29 cellular contexts compared by ENCODE assay signal in the genomic region with DNA sequence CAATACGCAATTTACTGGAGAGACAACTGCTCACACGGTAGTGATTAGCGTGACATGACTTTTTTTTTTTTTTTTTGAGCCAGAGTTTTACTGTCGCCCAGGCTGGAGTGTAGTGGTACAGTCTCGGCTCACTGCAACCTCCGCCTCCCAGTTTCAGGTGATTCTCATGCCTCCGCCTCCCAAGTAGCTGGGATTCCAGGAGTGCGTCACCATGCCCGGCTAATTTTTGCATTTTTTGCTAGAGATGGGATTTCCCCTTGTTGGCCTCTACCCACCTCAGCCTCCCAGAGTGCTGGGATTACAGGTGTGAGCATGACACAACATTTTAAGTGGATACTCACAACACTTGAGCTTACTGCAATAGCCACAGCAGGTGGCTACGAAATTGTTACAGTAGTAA.
"Had no signal": no experiment of that assay in that cellular context is flagged by ENCODE, and none has a peak within 500 bp of the region (broad histone marks: within the 10 kb centered on the region; RNA-seq: fewer than 3 reads in every experiment).

No MANE protein-coding gene starts in this region.

- H3K27me3 ChIP-seq: colonic mucosa, dorsolateral prefrontal cortex, esophagus muscularis mucosa, esophagus squamous epithelium, foreskin keratinocyte, gastrocnemius medialis, gastroesophageal sphincter, heart left ventricle, heart right ventricle, hepatocyte had no signal

- H3K4me2 ChIP-seq: hepatocyte had no signal

- H3K9me3 ChIP-seq: colonic mucosa, gastrocnemius medialis had no signal

- H3K4me1 ChIP-seq: colonic mucosa, gastrocnemius medialis had no signal

- DNase-seq: colonic mucosa; cortex of kidney; dermis blood vessel endothelial cell; dorsolateral prefrontal cortex; effector CD4-positive, alpha-beta T cell; effector CD8-positive, alpha-beta T cell; effector memory CD4-positive, alpha-beta T cell; effector memory CD8-positive, alpha-beta T cell; endodermal cell; erythroblast; esophagus squamous epithelium; foreskin fibroblast; foreskin keratinocyte; foreskin melanocyte; gastrocnemius medialis; glutamatergic neuron; head of caudate nucleus; heart left ventricle; heart right ventricle had no signal

- H3K27me3 Mint-ChIP-seq: dendritic cell treated with granulocyte-macrophage colony-stimulating factor and Interleukin-4, amounts not matched to agents 40 ng/mL and 50 ng/mL, for 4 days; effector memory CD8-positive, alpha-beta T cell had no signal

- ATAC-seq: effector memory CD8-positive, alpha-beta T cell; esophagus mucosa; foreskin keratinocyte; gastrocnemius medialis; gastroesophageal sphincter; heart left ventricle; heart right ventricle had no signal

- H3K27ac Mint-ChIP-seq: dendritic cell treated with granulocyte-macrophage colony-stimulating factor and Interleukin-4, amounts not matched to agents 40 ng/mL and 50 ng/mL, for 4 days; effector memory CD8-positive, alpha-beta T cell; endodermal cell had no signal

- H3K36me3 ChIP-seq: colonic mucosa, esophagus muscularis mucosa, gastrocnemius medialis, gastroesophageal sphincter, heart left ventricle, heart right ventricle had no signal

- H3K27ac ChIP-seq: colonic mucosa, coronary artery, dorsolateral prefrontal cortex, epithelial cell of prostate, esophagus muscularis mucosa, esophagus squamous epithelium, foreskin keratinocyte, gastrocnemius medialis, gastroesophageal sphincter, heart left ventricle, heart right ventricle, hepatocyte had no signal

- H3K4me3 ChIP-seq: colonic mucosa, coronary artery, dorsolateral prefrontal cortex, esophagus muscularis mucosa, esophagus squamous epithelium, gastrocnemius medialis, gastroesophageal sphincter, heart left ventricle, heart right ventricle, hepatocyte had no signal

- FAIRE-seq: endometrium, endothelial cell of umbilical vein, frontal cortex had no signal

- H2AFZ ChIP-seq: hepatocyte had no signal

- H3K4me3 Mint-ChIP-seq: dendritic cell treated with granulocyte-macrophage colony-stimulating factor and Interleukin-4, amounts not matched to agents 40 ng/mL and 50 ng/mL, for 4 days; effector memory CD8-positive, alpha-beta T cell; endodermal cell had no signal
